In genomic region chr6:32081168-32081624, GRCh38 we compare ENCODE assay signal across 8 cellular contexts. TPM values are rescaled to one million over a fixed set of nuclear protein-coding genes. Genes with fewer than 3 reads are reported as not detected.
DNase-seq lines count a peak whose midpoint lies in the region; ATAC-seq and TF ChIP-seq lines count a peak whose summit lies in the region.

No MANE protein-coding gene starts in this region.

- H3K9me3 ChIP-seq in fibroblast of lung (ENCODE audit: control insufficient read depth, insufficient read depth, low read depth, low read length): no peaks in the 10 kb centered on the region

- H3K79me2 ChIP-seq in fibroblast of lung (ENCODE audit: control insufficient read depth, insufficient read depth, low read length): no peaks in the 10 kb centered on the region

- H3K9ac ChIP-seq in fibroblast of lung (ENCODE audit: insufficient read depth, low read length): peak overlapping the region; percentile 21

- intact Hi-C loops in posterior cingulate gyrus (cut with DNase I): no loop called here

- H3K36me3 ChIP-seq in fibroblast of lung (ENCODE audit: control insufficient read depth, insufficient read depth, low read length): no peaks in the 10 kb centered on the region

- TF ChIP-seq CTCF in fibroblast of lung (conservative IDR thresholded peaks at IDR 0.05 in 1 of 2, IDR thresholded peaks at IDR 0.05 in 1 of 2; ENCODE audit: low read depth in 1 of 2, low read length in 2 of 2): no peak

- H3K4me1 ChIP-seq in fibroblast of lung (ENCODE audit: control insufficient read depth, extremely low read depth, insufficient read depth, low read length): peaks cover 34% of the 10 kb centered on the region

- H2AFZ ChIP-seq in fibroblast of lung (ENCODE audit: low read length): no peak overlapping the region

- H3K27me3 ChIP-seq in fibroblast of lung (ENCODE audit: control insufficient read depth, insufficient read depth, low read length): no peaks in the 10 kb centered on the region

- no peak for ATAC-seq in GM18873 (IDR thresholded peaks at IDR 0.05; ENCODE audit: low FRiP score, unreplicated experiment)
- ATAC-seq in GM18867 (IDR thresholded peaks at IDR 0.05; ENCODE audit: unreplicated experiment): no peak
- no peak for ATAC-seq in stimulated activated naive CD8-positive, alpha-beta T cell treated with anti-CD3 and anti-CD28 coated beads, Interleukin-15, Interleukin-2, amounts not matched to agents 100 U/mL and 50 U/mL, for 24 hours

- peak; percentile 99 for DNase-seq in Daoy (ENCODE audit: low read depth)
- DNase-seq in RKO (ENCODE audit: low spot score): peak; percentile 48
- peak; percentile 84 to 89 for DNase-seq in fibroblast of lung (ENCODE audit: low read depth in 2 of 2)
- peak in 8 of 10 donors; percentile 25 to 90 (median 58) for DNase-seq in posterior cingulate gyrus
- DNase-seq in SK-N-DZ (ENCODE audit: low spot score): no peak
- DNase-seq in stimulated activated naive CD8-positive, alpha-beta T cell treated with anti-CD3 and anti-CD28 coated beads, Interleukin-15, Interleukin-2, amounts not matched to agents 100 U/mL and 50 U/mL, for 24 hours: no peak

- no peaks in the 10 kb centered on the region for H4K20me1 ChIP-seq in fibroblast of lung (ENCODE audit: control insufficient read depth, extremely low read depth, insufficient read depth, low read length)

- no peak overlapping the region for H3K4me2 ChIP-seq in fibroblast of lung (ENCODE audit: extremely low read depth, insufficient read depth, low read length)

- H3K27ac ChIP-seq in fibroblast of lung (ENCODE audit: insufficient read depth, low read length): peak overlapping the region; percentile 89

- H3K4me3 ChIP-seq in fibroblast of lung (replicated peaks in 1 of 4; ENCODE audit: control extremely low read depth in 1 of 4, insufficient read depth in 1 of 4, low read depth in 3 of 4, low read length in 4 of 4): no peak overlapping the region

RNA-seq across cellular contexts. Expression of gene TNXB, which starts 27.9 kb away (rescaled TPM):
- total RNA-seq in Daoy (2014; rRNA removed; shearing (Covaris generic)): 0.11 and 0.24 TPM in 2 replicates
- 63.9 and 113 TPM in 2 replicates for total RNA-seq in fibroblast of lung
- 8.1 and 13.0 TPM in 2 replicates for polyA plus RNA-seq in fibroblast of lung
- polyA plus RNA-seq in fibroblast of lung (2012): 32.3 and 46.1 TPM in 2 replicates
- polyA minus RNA-seq in fibroblast of lung (ENCODE audit: low replicate concordance): 82.4 and 99.8 TPM in 2 replicates
- 0.24 and 0.39 TPM in 2 replicates for polyA plus RNA-seq in SK-N-DZ (2014; cell fraction: cytosol; rRNA removed)
- polyA plus RNA-seq in SK-N-DZ (2014; cell fraction: nucleus; rRNA removed): 0.41 and 1.2 TPM in 2 replicates

RNA-seq across cellular contexts. Expression of gene CYP21A2, which starts 43.0 kb away (rescaled TPM):
- total RNA-seq in Daoy (2014; rRNA removed; shearing (Covaris generic)): not detected in 2 replicates
- not detected in 2 replicates for total RNA-seq in fibroblast of lung
- not detected in 2 replicates for polyA plus RNA-seq in fibroblast of lung
- 0.09 and 0.34 TPM in 2 replicates for polyA plus RNA-seq in fibroblast of lung (2012)
- polyA minus RNA-seq in fibroblast of lung (ENCODE audit: low replicate concordance): not detected in 2 replicates
- polyA plus RNA-seq in SK-N-DZ (2014; cell fraction: cytosol; rRNA removed): 0.07 TPM in 1 of 2 replicates, not detected in the other
- polyA plus RNA-seq in SK-N-DZ (2014; cell fraction: nucleus; rRNA removed): 0.32 TPM in 1 of 2 replicates, not detected in the other

RNA-seq across cellular contexts. Expression of gene ATF6B, which starts 46.9 kb away (rescaled TPM):
- 16.6 and 17.7 TPM in 2 replicates for total RNA-seq in Daoy (2014; rRNA removed; shearing (Covaris generic))
- 8.0 and 15.7 TPM in 2 replicates for total RNA-seq in fibroblast of lung
- polyA plus RNA-seq in fibroblast of lung: 35.5 and 36.2 TPM in 2 replicates
- polyA plus RNA-seq in fibroblast of lung (2012): 48.2 and 63.6 TPM in 2 replicates
- 113 and 115 TPM in 2 replicates for polyA minus RNA-seq in fibroblast of lung (ENCODE audit: low replicate concordance)
- 30.2 and 31.3 TPM in 2 replicates for polyA plus RNA-seq in SK-N-DZ (2014; cell fraction: cytosol; rRNA removed)
- polyA plus RNA-seq in SK-N-DZ (2014; cell fraction: nucleus; rRNA removed): 60.3 and 81.6 TPM in 2 replicates

RNA-seq across cellular contexts. Expression of gene FKBPL, which starts 48.9 kb away (rescaled TPM):
- total RNA-seq in Daoy (2014; rRNA removed; shearing (Covaris generic)): 12.7 and 20.2 TPM in 2 replicates
- 7.4 and 7.6 TPM in 2 replicates for total RNA-seq in fibroblast of lung
- polyA plus RNA-seq in fibroblast of lung: 2.4 and 3.5 TPM in 2 replicates
- 4.4 and 4.9 TPM in 2 replicates for polyA plus RNA-seq in fibroblast of lung (2012)
- polyA minus RNA-seq in fibroblast of lung (ENCODE audit: low replicate concordance): 1.9 and 2.9 TPM in 2 replicates
- 12.6 and 12.9 TPM in 2 replicates for polyA plus RNA-seq in SK-N-DZ (2014; cell fraction: cytosol; rRNA removed)
- polyA plus RNA-seq in SK-N-DZ (2014; cell fraction: nucleus; rRNA removed): 5.5 and 8.7 TPM in 2 replicates

Comparison
In these comparisons a context has a peak if more than half of its experiments do, and no peak if none do; other contexts are left out.
1. DNase-seq: peak in Daoy (single experiment), RKO (single experiment), fibroblast of lung (2 of 2) and posterior cingulate gyrus (8 of 10); none in SK-N-DZ (single experiment) and stimulated activated naive CD8-positive, alpha-beta T cell treated with anti-CD3 and anti-CD28 coated beads, Interleukin-15, Interleukin-2, amounts not matched to agents 100 U/mL and 50 U/mL, for 24 hours (single experiment).
2. RNA of gene TNXB, which starts 27.9 kb away (total RNA-seq): 63.9 to 113 TPM in fibroblast of lung; 0.11 to 0.24 TPM in Daoy; every median in the first group is over 10 times any median in the second.